8 cellular contexts compared by ENCODE assay signal in the genomic region with DNA sequence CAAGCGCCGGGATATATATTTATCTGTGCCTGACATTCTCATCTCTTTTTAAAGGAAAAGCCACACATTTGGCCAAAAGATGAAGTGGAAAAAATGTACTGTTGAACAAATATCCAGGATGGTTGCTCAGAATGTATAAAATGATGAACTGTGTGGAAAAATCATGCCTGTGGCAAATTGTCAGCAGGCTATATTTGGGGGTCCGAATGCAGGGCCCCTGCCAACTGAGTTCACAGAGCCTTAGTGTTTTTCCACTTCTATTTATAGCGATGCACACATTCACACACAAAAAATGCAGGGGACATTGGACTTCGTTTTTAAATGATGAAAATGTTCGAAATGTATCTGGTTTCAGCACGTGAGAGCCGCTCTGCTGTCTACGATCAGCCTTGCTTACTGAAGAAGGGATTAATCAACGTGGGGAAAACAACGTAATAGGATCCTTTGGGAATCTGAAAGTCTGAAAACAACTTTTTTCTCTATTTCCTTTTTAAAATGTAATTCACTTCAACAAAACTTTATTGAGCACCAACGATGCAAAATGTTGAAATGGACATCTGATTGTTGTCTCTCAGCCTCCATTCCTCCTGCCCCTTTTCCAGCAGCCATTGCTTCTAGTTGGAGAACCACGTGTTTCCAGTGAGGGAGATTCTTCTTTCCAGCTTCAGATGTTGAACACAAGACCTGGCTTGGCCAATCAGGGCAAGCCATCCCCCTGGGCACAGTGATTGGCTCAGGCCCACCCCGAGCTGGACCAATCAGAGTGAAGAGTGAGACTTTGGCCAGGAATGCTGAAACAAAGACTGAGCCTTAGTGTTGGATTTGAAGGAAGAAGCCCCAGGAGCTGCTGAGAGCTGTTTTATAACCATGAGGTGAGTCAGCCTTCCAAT. TPM values are rescaled to one million over a fixed set of nuclear protein-coding genes. Genes with fewer than 3 reads are reported as not detected.
DNase-seq lines count a peak whose midpoint lies in the region; ATAC-seq and TF ChIP-seq lines count a peak whose summit lies in the region.

No MANE protein-coding gene starts in this region.

- no peak for ATAC-seq in GM21381 (IDR thresholded peaks at IDR 0.05; ENCODE audit: unreplicated experiment)

- CTCF ChIA-PET in RWPE1 (lab: Yijun Ruan, JAX): no interaction called here

- no peak overlapping the region for H3K4me3 ChIP-seq in fibroblast of pulmonary artery (replicated peaks; ENCODE audit: low read depth, low read length)

- DNase-seq in Daoy (ENCODE audit: low read depth) (peak; percentile 41), RWPE1 (ENCODE audit: low spot score) (peak; percentile 74), fibroblast of pulmonary artery (ENCODE audit: low read depth) (peak; percentile 61), posterior cingulate gyrus (peak in 8 of 10 donors; percentile 43 to 94 (median 69)), cortex of kidney (lab: John Stamatoyannopoulos, UW) (no peak), DMS153 (lab: John Stamatoyannopoulos, UW) (no peak)
- no peak for DNase-seq in stimulated activated naive CD4-positive, alpha-beta T cell treated with Interleukin-2 at 50 U/mL for 16 hours (lab: John Stamatoyannopoulos, UW)

- H3K27ac ChIP-seq in RWPE1: no peak overlapping the region

- no peak for TF ChIP-seq CTCF in RWPE1 (conservative IDR thresholded peaks at IDR 0.05; ENCODE audit: low read depth)
- TF ChIP-seq CTCF in fibroblast of pulmonary artery (IDR thresholded peaks at IDR 0.05; ENCODE audit: low read length, missing control alignments): no peak

- POLR2A ChIA-PET in RWPE1 (lab: Yijun Ruan, JAX; ENCODE audit: low non-redundant PET): no interaction called here

- intact Hi-C loops in posterior cingulate gyrus (cut with DNase I): no loop called here

RNA-seq across cellular contexts. Expression of a gene that starts 59.2 kb away (rescaled TPM):
- total RNA-seq in Daoy (2014; rRNA removed; shearing (Covaris generic)): 32.2 and 38.6 TPM in 2 replicates

Comparison
In these comparisons a context has a peak if more than half of its experiments do, and no peak if none do; other contexts are left out.
1. DNase-seq: peak in Daoy (single experiment), RWPE1 (single experiment), fibroblast of pulmonary artery (single experiment) and posterior cingulate gyrus (8 of 10); none in cortex of kidney (single experiment), DMS153 (single experiment) and stimulated activated naive CD4-positive, alpha-beta T cell treated with Interleukin-2 at 50 U/mL for 16 hours (single experiment).